ENCODE assay signal across 30 cellular contexts in genomic region chr14:25140423-25140822, GRCh38.
"Had no signal": no experiment of that assay in that cellular context is flagged by ENCODE, and none has a peak within 500 bp of the region (broad histone marks: within the 10 kb centered on the region; RNA-seq: fewer than 3 reads in every experiment).

No MANE protein-coding gene starts in this region.

- H3K9me3 ChIP-seq: ascending aorta, breast epithelium, colonic mucosa, esophagus muscularis mucosa, gastrocnemius medialis had no signal

- H3K4me1 ChIP-seq: ascending aorta, breast epithelium, colonic mucosa, foreskin keratinocyte, gastrocnemius medialis had no signal

- H3K4me3 ChIP-seq: ascending aorta, breast epithelium, cardiac muscle cell, colonic mucosa, esophagus muscularis mucosa, gastrocnemius medialis had no signal

- H3K27me3 ChIP-seq: ascending aorta, breast epithelium, colonic mucosa, foreskin keratinocyte, gastrocnemius medialis had no signal

- H3K36me3 ChIP-seq: ascending aorta, breast epithelium, cardiac muscle cell, colonic mucosa, esophagus muscularis mucosa, gastrocnemius medialis had no signal

- ATAC-seq: activated CD4-positive, alpha-beta T cell treated with anti-CD3 and anti-CD28 coated beads for 36 hours; activated CD8-positive, alpha-beta memory T cell treated with anti-CD3 and anti-CD28 coated beads, Interleukin-2, amount 10 ng/mL, durations not matched to agents 7 days and 5 days; activated CD8-positive, alpha-beta T cell treated with anti-CD3 and anti-CD28 coated beads for 36 hours; activated naive CD4-positive, alpha-beta T cell treated with anti-CD3 and anti-CD28 coated beads, Interleukin-2, amount 50 U/mL, for 72 hours; activated T-cell treated with anti-CD3 and anti-CD28 coated beads, Interleukin-2, amount 50 U/mL, for 72 hours; effector memory CD8-positive, alpha-beta T cell; foreskin keratinocyte; gastrocnemius medialis had no signal

- H3K27ac ChIP-seq: ascending aorta, breast epithelium, cardiac muscle cell, colonic mucosa, esophagus muscularis mucosa, foreskin keratinocyte, gastrocnemius medialis had no signal

- DNase-seq: activated CD4-positive, alpha-beta T cell treated with anti-CD3 and anti-CD28 coated beads for 36 hours; activated CD4-positive, alpha-beta T cell treated with anti-CD3 and anti-CD28 coated beads, Interleukin-2, amount 10 ng/mL, durations not matched to agents 7 days and 5 days; activated CD4-positive, alpha-beta T cell treated with anti-CD3 and anti-CD28 coated beads, Interleukin-2, amount 50 U/mL, for 4 hours; activated CD4-positive, CD25-positive, alpha-beta regulatory T cell; activated CD4-positive, CD25-positive, alpha-beta regulatory T cell treated with anti-CD3 and anti-CD28 coated beads, Interleukin-2, amount 50 U/mL, for 72 hours; activated CD8-positive, alpha-beta memory T cell treated with anti-CD3 and anti-CD28 coated beads, Interleukin-2, amount 10 ng/mL, durations not matched to agents 7 days and 5 days; activated CD8-positive, alpha-beta memory T cell treated with anti-CD3 and anti-CD28 coated beads, Interleukin-2, amount 50 U/mL, for 4 hours; activated CD8-positive, alpha-beta T cell treated with anti-CD3 and anti-CD28 coated beads for 36 hours; activated gamma-delta T cell; activated naive CD4-positive, alpha-beta T cell; activated naive CD4-positive, alpha-beta T cell treated with anti-CD3 and anti-CD28 coated beads, Interleukin-2, amount 10 ng/mL, durations not matched to agents 7 days and 5 days; activated naive CD8-positive, alpha-beta T cell treated with anti-CD3 and anti-CD28 coated beads, Interleukin-2, amount 10 ng/mL, durations not matched to agents 7 days and 5 days; activated T-cell treated with anti-CD3 and anti-CD28 coated beads for 4 hours; activated T-cell treated with anti-CD3 and anti-CD28 coated beads, Interleukin-2, amount 50 U/mL, for 24 hours; activated T-cell treated with anti-CD3 and anti-CD28 coated beads, Interleukin-2, amount 50 U/mL, for 72 hours; central memory CD4-positive, alpha-beta T cell; cerebellar nuclear complex; colonic mucosa; effector CD4-positive, alpha-beta T cell; effector memory CD8-positive, alpha-beta T cell; erythroblast; foreskin keratinocyte; gastrocnemius medialis; glutamatergic neuron; T-helper 2 cell had no signal
